ENCODE assay signal across 10 cellular contexts in the genomic region with DNA sequence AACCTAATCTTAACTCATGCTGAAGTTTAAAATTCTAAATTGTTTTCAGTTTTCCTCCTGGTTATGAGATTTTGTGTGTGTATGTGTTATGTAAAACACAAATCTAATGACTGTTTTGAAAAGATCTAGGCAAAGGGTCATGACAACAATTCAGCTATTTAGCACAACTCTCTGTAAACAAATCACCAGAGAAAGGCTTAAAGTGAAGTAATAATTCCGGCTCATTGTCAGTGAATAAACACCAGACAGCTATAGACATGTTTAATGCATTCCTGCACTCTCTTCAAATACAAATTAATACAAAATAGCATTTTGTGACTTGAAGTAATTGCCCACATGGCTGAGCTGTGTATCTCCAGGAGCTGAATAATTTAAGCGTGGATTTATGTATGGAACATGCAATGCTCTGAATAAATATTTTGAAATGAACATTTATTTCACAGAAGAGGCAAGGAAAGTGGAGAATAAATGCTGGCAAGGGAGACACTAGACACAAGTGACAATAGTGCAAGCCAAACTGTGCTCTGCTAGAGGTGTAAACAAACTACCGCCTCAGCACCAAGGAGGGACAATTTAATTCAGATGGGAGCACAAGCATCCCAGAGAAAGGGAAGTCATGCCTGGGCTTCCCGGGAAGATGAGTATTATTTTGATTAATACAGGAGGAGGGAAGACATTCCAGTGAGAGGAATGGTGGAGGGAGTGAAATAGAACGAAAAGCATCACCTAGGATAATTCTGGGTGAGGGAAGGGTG.
DNase-seq lines count a peak whose midpoint lies in the region; ATAC-seq, FAIRE-seq and TF ChIP-seq lines count a peak whose summit lies in the region.
"Had no signal": no experiment of that assay in that cellular context is flagged by ENCODE, and none has a peak within 500 bp of the region (broad histone marks: within the 10 kb centered on the region; RNA-seq: fewer than 3 reads in every experiment).

No MANE protein-coding gene starts in this region.

- TF ChIP-seq POLR2A in endothelial cell of umbilical vein (IDR thresholded peaks at IDR 0.05; ENCODE audit: low read depth, low read length) = no peak

- H3K36me3 ChIP-seq in BLaER1 treated with 17β-estradiol and CSF1 and Interleukin-3, amounts not matched to agents 10 nM and 100 nM = peaks cover 0 to 4% (median 0%) of the 10 kb centered on the region in 11 experiments; a peak in 1 of 22 replicates
- H3K36me3 ChIP-seq in MM.1S (replicated peaks; ENCODE audit: insufficient read depth, low read length) (no peaks in the 10 kb centered on the region), endothelial cell of umbilical vein (ENCODE audit: control insufficient read depth in 2 of 2, extremely low read depth in 1 of 2, insufficient read depth in 2 of 2, low read length in 2 of 2) (no peaks in the 10 kb centered on the region), neural cell (ENCODE audit: insufficient read depth, low read length) (no peaks in the 10 kb centered on the region)

- H3K4me3 ChIP-seq in BLaER1 treated with 17β-estradiol and CSF1 and Interleukin-3, amounts not matched to agents 10 nM and 100 nM = no peak overlapping the region; a peak in 1 of 20 replicates
- H3K4me3 ChIP-seq in MM.1S (ENCODE audit: low read length) (peak overlapping the region; percentile 55), endothelial cell of umbilical vein (replicated peaks in 1 of 3; ENCODE audit: insufficient read depth in 1 of 3, low read depth in 1 of 3, low read length in 3 of 3) (no peak overlapping the region), neural cell (ENCODE audit: low read length) (no peak overlapping the region)

- peak overlapping the region in 4 of 11 experiments; percentile 43 to 76 (median 62); a peak in 3 of 22 replicates for H3K9ac ChIP-seq in BLaER1 treated with 17β-estradiol and CSF1 and Interleukin-3, amounts not matched to agents 10 nM and 100 nM
- H3K9ac ChIP-seq in MM.1S (ENCODE audit: low read length) = peak overlapping the region; percentile 29
- H3K9ac ChIP-seq in endothelial cell of umbilical vein (replicated peaks; ENCODE audit: extremely low read depth, insufficient read depth, low read length) = no peak overlapping the region
- H3K9ac ChIP-seq in neural cell (ENCODE audit: low read length) = no peak overlapping the region

- no peak for TF ChIP-seq RAD21 in neural cell (conservative IDR thresholded peaks at IDR 0.05)

- no peak for ATAC-seq in GM19328 (IDR thresholded peaks at IDR 0.05; ENCODE audit: unreplicated experiment)
- ATAC-seq in GM18907 (IDR thresholded peaks at IDR 0.05; ENCODE audit: unreplicated experiment) = no peak

- dilution Hi-C loops in endothelial cell of umbilical vein (cut with MboI; ENCODE audit: extremely low pct_ligation_motif_present, low sequenced_read_pairs) = no loop called here

- intact Hi-C loops in endothelial cell of umbilical vein (cut with micrococcal nuclease) (no loop called here), posterior vena cava (cut with DNase I) (no loop called here)

- H3K27me3 ChIP-seq in BLaER1 treated with 17β-estradiol and CSF1 and Interleukin-3, amounts not matched to agents 10 nM and 100 nM = no peaks in the 10 kb centered on the region
- H3K27me3 ChIP-seq in MM.1S (replicated peaks; ENCODE audit: insufficient read depth, low read length) (no peaks in the 10 kb centered on the region), endothelial cell of umbilical vein (ENCODE audit: control insufficient read depth in 2 of 2, insufficient read depth in 2 of 2, low read length in 2 of 2) (peaks cover 0 to 2% of the 10 kb centered on the region in 2 experiments), neural cell (ENCODE audit: insufficient read depth, low read depth, low read length) (no peaks in the 10 kb centered on the region)

- H3K27ac ChIP-seq in BLaER1 treated with 17β-estradiol and CSF1 and Interleukin-3, amounts not matched to agents 10 nM and 100 nM = peak overlapping the region in 5 of 11 experiments; percentile 37 to 70 (median 63); a peak in 5 of 22 replicates
- H3K27ac ChIP-seq in MM.1S (ENCODE audit: low read length) (peak overlapping the region; percentile 68; the same call in 1 of the 2 replicates), endothelial cell of umbilical vein (ENCODE audit: insufficient read depth, low read depth, low read length) (no peak overlapping the region), neural cell (ENCODE audit: low read length) (no peak overlapping the region)

- peaks cover 30 to 34% (median 33%) of the 10 kb centered on the region in 11 experiments for H3K9me3 ChIP-seq in BLaER1 treated with 17β-estradiol and CSF1 and Interleukin-3, amounts not matched to agents 10 nM and 100 nM (replicated peaks in 1 of 11)
- H3K9me3 ChIP-seq in MM.1S (replicated peaks; ENCODE audit: insufficient read depth, low read length) = no peaks in the 10 kb centered on the region
- H3K9me3 ChIP-seq in endothelial cell of umbilical vein (replicated peaks; ENCODE audit: control insufficient read depth, insufficient read depth, low read length) = peaks cover 6% of the 10 kb centered on the region
- no peaks in the 10 kb centered on the region for H3K9me3 ChIP-seq in neural cell (ENCODE audit: low read length)

- H3F3A ChIP-seq in MM.1S (ENCODE audit: insufficient read depth, low read length) = peaks cover 17% of the 10 kb centered on the region
- H3F3A ChIP-seq in neural cell (ENCODE audit: insufficient read depth, low read length, poor library complexity, severe bottlenecking) = no peaks in the 10 kb centered on the region

- H3K9me1 ChIP-seq in endothelial cell of umbilical vein (replicated peaks; ENCODE audit: control insufficient read depth, extremely low read depth, insufficient read depth, low read length) = no peaks in the 10 kb centered on the region

- no peaks in the 10 kb centered on the region for H4K20me1 ChIP-seq in BLaER1 treated with 17β-estradiol and CSF1 and Interleukin-3, amounts not matched to agents 10 nM and 100 nM
- H4K20me1 ChIP-seq in MM.1S (ENCODE audit: insufficient read depth, low read length) (no peaks in the 10 kb centered on the region), endothelial cell of umbilical vein (replicated peaks; ENCODE audit: control insufficient read depth, extremely low read depth, insufficient read depth, low read length) (no peaks in the 10 kb centered on the region), neural cell (ENCODE audit: insufficient read depth) (no peaks in the 10 kb centered on the region)

- peaks cover 0 to 18% (median 9%) of the 10 kb centered on the region in 10 experiments; a peak in 8 of 20 replicates for H3K4me1 ChIP-seq in BLaER1 treated with 17β-estradiol and CSF1 and Interleukin-3, amounts not matched to agents 10 nM and 100 nM
- H3K4me1 ChIP-seq in MM.1S (ENCODE audit: low read length) (peaks cover 14% of the 10 kb centered on the region), endothelial cell of umbilical vein (ENCODE audit: control insufficient read depth, extremely low read depth, insufficient read depth, low read length) (peaks cover 7% of the 10 kb centered on the region)

- H3K9me3 Mint-ChIP-seq in glutamatergic neuron (ENCODE audit: unreplicated experiment) = peaks cover 5% of the 10 kb centered on the region

- H2AFZ ChIP-seq in MM.1S (ENCODE audit: low read length) = peak overlapping the region; percentile 81
- peak overlapping the region; percentile 88 for H2AFZ ChIP-seq in endothelial cell of umbilical vein (ENCODE audit: low read depth, low read length)
- H2AFZ ChIP-seq in neural cell (ENCODE audit: low read depth, low read length) = no peak overlapping the region

- no peak overlapping the region for H3K4me3 Mint-ChIP-seq in glutamatergic neuron (ENCODE audit: unreplicated experiment)

- no peak for FAIRE-seq in endothelial cell of umbilical vein (lab: Jason Lieb, UNC)
- FAIRE-seq: HTR-8/SVneo had no signal

- DNase-seq in MM.1S (no peak), endothelial cell of umbilical vein (ENCODE audit: low read depth, low spot score) (no peak), glutamatergic neuron (no peak), posterior vena cava (ENCODE audit: low spot score) (no peak)
- DNase-seq: stimulated activated CD4-positive, alpha-beta T cell treated with anti-CD3 and anti-CD28 coated beads, Interleukin-12 subunit alpha, Interleukin-12 subunit beta, amount 100 ng/mL, for 4 hours had no signal

- no peaks in the 10 kb centered on the region for H3K27me3 Mint-ChIP-seq in glutamatergic neuron (ENCODE audit: unreplicated experiment)

- H3K79me2 ChIP-seq in MM.1S (ENCODE audit: low read length) (no peaks in the 10 kb centered on the region), endothelial cell of umbilical vein (ENCODE audit: control insufficient read depth, insufficient read depth, low read length) (no peaks in the 10 kb centered on the region), neural cell (replicated peaks; ENCODE audit: insufficient read depth, low read length) (no peaks in the 10 kb centered on the region)

- CTCF ChIA-PET in endothelial cell of umbilical vein (lab: Charles Lee) = interaction anchor here (2.4 kb wide), 1 partner anchor 13 kb away, joined by 16 read pairs; no protein-coding TSS in a partner anchor

- POLR2A ChIA-PET in endothelial cell of umbilical vein (lab: Charles Lee) = interaction anchor here (0.6 kb wide), 1 partner anchor 123 kb away, joined by 6 read pairs; no protein-coding TSS in a partner anchor

- no peaks in the 10 kb centered on the region for H3K9me2 ChIP-seq in MM.1S (replicated peaks; ENCODE audit: insufficient read depth, low read length)
- no peaks in the 10 kb centered on the region for H3K9me2 ChIP-seq in neural cell (ENCODE audit: insufficient read depth, low read length)

- peak overlapping the region in 10 of 11 experiments; percentile 32 to 82 (median 58); a peak in 15 of 22 replicates for H3K4me2 ChIP-seq in BLaER1 treated with 17β-estradiol and CSF1 and Interleukin-3, amounts not matched to agents 10 nM and 100 nM
- H3K4me2 ChIP-seq in MM.1S (ENCODE audit: low read depth, low read length) (peak overlapping the region; percentile 80), endothelial cell of umbilical vein (ENCODE audit: insufficient read depth, low read length) (peak overlapping the region; percentile 58), neural cell (ENCODE audit: low read length) (no peak overlapping the region)

- H3K27ac Mint-ChIP-seq in glutamatergic neuron (ENCODE audit: unreplicated experiment) = no peak overlapping the region

- TF ChIP-seq CTCF in MM.1S (IDR thresholded peaks at IDR 0.05; ENCODE audit: low read length) (no peak), endothelial cell of umbilical vein (IDR thresholded peaks at IDR 0.05; ENCODE audit: extremely low read depth in 1 of 2, insufficient read depth in 1 of 2, low read depth in 1 of 2, low read length in 2 of 2) (no peak), neural cell (IDR thresholded peaks at IDR 0.05; ENCODE audit: poor library complexity, severe bottlenecking) (no peak), glutamatergic neuron (IDR thresholded peaks at IDR 0.05; ENCODE audit: partially characterized antibody, unreplicated experiment) (no peak)

- TF ChIP-seq EP300 in neural cell (conservative IDR thresholded peaks at IDR 0.05; ENCODE audit: poor library complexity, severe bottlenecking) = no peak

- BruUV-seq in endothelial cell of umbilical vein (replicated peaks; lab: Mats Ljungman, UMichigan) = no TSS peak

- peaks cover 9% of the 10 kb centered on the region for H3K36me3 Mint-ChIP-seq in glutamatergic neuron (ENCODE audit: unreplicated experiment)

- peaks cover 2% of the 10 kb centered on the region for H3K4me1 Mint-ChIP-seq in glutamatergic neuron (ENCODE audit: low read depth, unreplicated experiment)

TF ChIP-seq in neural cell, 6 proteins besides CTCF, POLR2A, EP300 and RAD21 (continues in another document):
- no peak for TF ChIP-seq POLR2AphosphoS5 (IDR thresholded peaks at IDR 0.05)
